Comparison of ENCODE assay signal across 17 cellular contexts in the genomic region with DNA sequence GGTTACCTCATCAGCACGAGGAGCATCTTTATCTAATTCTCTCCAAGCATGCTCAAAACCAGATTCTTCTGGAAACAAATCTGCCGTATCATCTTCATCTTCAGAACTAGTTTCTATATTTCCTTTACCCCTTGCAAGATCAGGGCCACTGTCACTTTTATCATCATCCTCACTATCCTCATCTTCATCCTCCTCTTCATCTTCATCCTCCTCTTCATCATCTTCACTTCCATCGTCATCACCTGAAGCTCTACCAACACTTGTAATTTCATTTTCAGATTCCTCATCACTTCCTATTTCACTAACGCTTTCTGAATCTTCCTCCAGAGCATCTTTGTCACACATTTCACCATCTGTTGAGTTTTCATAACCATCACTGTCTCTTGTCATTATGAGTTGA. TPM values are rescaled to one million over a fixed set of nuclear protein-coding genes. Genes with fewer than 3 reads are reported as not detected.
DNase-seq lines count a peak whose midpoint lies in the region; ATAC-seq, FAIRE-seq and TF ChIP-seq lines count a peak whose summit lies in the region.
"Had no signal": no experiment of that assay in that cellular context is flagged by ENCODE, and none has a peak within 500 bp of the region (broad histone marks: within the 10 kb centered on the region; RNA-seq: fewer than 3 reads in every experiment).

No MANE protein-coding gene starts in this region.

- no peaks in the 10 kb centered on the region for H3K27me3 Mint-ChIP-seq in activated CD4-positive, alpha-beta T cell treated with anti-CD3 and anti-CD28 coated beads, Interleukin-2, amount 10 ng/mL, durations not matched to agents 24 days and 14 days
- no peaks in the 10 kb centered on the region for H3K27me3 Mint-ChIP-seq in natural killer cell treated with Interleukin-12 subunit alpha and Interleukin-12 subunit beta and Interleukin-15 and Interleukin-18, amount 100 ng/mL, for 72 hours
- H3K27me3 Mint-ChIP-seq in natural killer cell (ENCODE audit: low read depth in 2 of 2), result no peaks in the 10 kb centered on the region
- no peaks in the 10 kb centered on the region for H3K27me3 Mint-ChIP-seq in activated T-helper 17 cell treated with anti-CD3 and anti-CD28 coated beads, Interleukin-2, amount 50 U/mL, for 72 hours
- H3K27me3 Mint-ChIP-seq: CD8-positive, alpha-beta memory T cell had no signal

- FAIRE-seq in HTR-8/SVneo (lab: Jason Lieb, UNC), result no peak

- ATAC-seq in natural killer cell treated with Interleukin-12 subunit alpha and Interleukin-12 subunit beta and Interleukin-15 and Interleukin-18, amount 100 ng/mL, for 72 hours, result no peak
- ATAC-seq in natural killer cell, result no peak
- no peak for ATAC-seq in activated T-helper 17 cell treated with anti-CD3 and anti-CD28 coated beads, Interleukin-2, amount 50 U/mL, for 72 hours (replicated peaks)

- intact Hi-C loops in activated CD4-positive, alpha-beta T cell treated with anti-CD3 and anti-CD28 coated beads, Interleukin-2, amount 10 ng/mL, durations not matched to agents 24 days and 14 days (cut with micrococcal nuclease), result no loop called here
- intact Hi-C loops in natural killer cell (cut with micrococcal nuclease), result no loop called here

- TF ChIP-seq CTCF in natural killer cell (IDR thresholded peaks at IDR 0.05), result no peak

- no peak overlapping the region for H3K4me3 Mint-ChIP-seq in activated CD4-positive, alpha-beta T cell treated with anti-CD3 and anti-CD28 coated beads, Interleukin-2, amount 10 ng/mL, durations not matched to agents 24 days and 14 days
- H3K4me3 Mint-ChIP-seq in natural killer cell treated with Interleukin-12 subunit alpha and Interleukin-12 subunit beta and Interleukin-15 and Interleukin-18, amount 100 ng/mL, for 72 hours, result peak overlapping the region; percentile 2
- H3K4me3 Mint-ChIP-seq in natural killer cell, result no peak overlapping the region
- no peak overlapping the region for H3K4me3 Mint-ChIP-seq in activated T-helper 17 cell treated with anti-CD3 and anti-CD28 coated beads, Interleukin-2, amount 50 U/mL, for 72 hours
- H3K4me3 Mint-ChIP-seq: CD8-positive, alpha-beta memory T cell had no signal

- DNase-seq in activated CD4-positive, alpha-beta T cell treated with anti-CD3 and anti-CD28 coated beads, Interleukin-2, amount 10 ng/mL, durations not matched to agents 24 days and 14 days, result peak; percentile 26
- DNase-seq in activated CD4-positive, alpha-beta T cell treated with anti-CD3 and anti-CD28 coated beads for 1 hour, result no peak
- DNase-seq in natural killer cell treated with Interleukin-12 subunit alpha and Interleukin-12 subunit beta and Interleukin-15 and Interleukin-18, amount 100 ng/mL, for 72 hours (ENCODE audit: low spot score), result no peak
- DNase-seq in natural killer cell (no peak), HTR-8/SVneo (ENCODE audit: insufficient read length, low spot score) (no peak), kidney tubule cell (ENCODE audit: low spot score) (no peak)
- DNase-seq in activated CD4-positive, CD25-positive, alpha-beta regulatory T cell (lab: John Stamatoyannopoulos, UW), result no peak
- DNase-seq: CD8-positive, alpha-beta memory T cell; DMS79; KBM-7; MV-4-11; NCI-H1694 treated with DMSO at 0.1 percent for 48 hours; NCI-H510A treated with DMSO at 0.1 percent for 48 hours; NCI-H774; OCI-M1; Right ventricle myocardium superior had no signal

- peaks cover 52% of the 10 kb centered on the region for H3K36me3 Mint-ChIP-seq in activated CD4-positive, alpha-beta T cell treated with anti-CD3 and anti-CD28 coated beads, Interleukin-2, amount 10 ng/mL, durations not matched to agents 24 days and 14 days (ENCODE audit: low read depth)
- H3K36me3 Mint-ChIP-seq in natural killer cell treated with Interleukin-12 subunit alpha and Interleukin-12 subunit beta and Interleukin-15 and Interleukin-18, amount 100 ng/mL, for 72 hours, result peaks cover 27% of the 10 kb centered on the region
- H3K36me3 Mint-ChIP-seq in natural killer cell, result peaks cover 12% of the 10 kb centered on the region
- H3K36me3 Mint-ChIP-seq in activated T-helper 17 cell treated with anti-CD3 and anti-CD28 coated beads, Interleukin-2, amount 50 U/mL, for 72 hours (ENCODE audit: low read depth), result peaks cover 93% of the 10 kb centered on the region

- H3K27ac Mint-ChIP-seq in activated CD4-positive, alpha-beta T cell treated with anti-CD3 and anti-CD28 coated beads, Interleukin-2, amount 10 ng/mL, durations not matched to agents 24 days and 14 days, result no peak overlapping the region
- H3K27ac Mint-ChIP-seq in natural killer cell treated with Interleukin-12 subunit alpha and Interleukin-12 subunit beta and Interleukin-15 and Interleukin-18, amount 100 ng/mL, for 72 hours, result peak overlapping the region in 1 of 2 donors; percentile 1
- no peak overlapping the region for H3K27ac Mint-ChIP-seq in natural killer cell
- peak overlapping the region; percentile 40 for H3K27ac Mint-ChIP-seq in activated T-helper 17 cell treated with anti-CD3 and anti-CD28 coated beads, Interleukin-2, amount 50 U/mL, for 72 hours

- peaks cover 30% of the 10 kb centered on the region for H3K4me1 Mint-ChIP-seq in activated CD4-positive, alpha-beta T cell treated with anti-CD3 and anti-CD28 coated beads, Interleukin-2, amount 10 ng/mL, durations not matched to agents 24 days and 14 days
- peaks cover 15 to 16% of the 10 kb centered on the region in 2 donors for H3K4me1 Mint-ChIP-seq in natural killer cell treated with Interleukin-12 subunit alpha and Interleukin-12 subunit beta and Interleukin-15 and Interleukin-18, amount 100 ng/mL, for 72 hours (ENCODE audit: low read depth in 2 of 2)
- peaks cover 0 to 12% of the 10 kb centered on the region in 2 donors for H3K4me1 Mint-ChIP-seq in natural killer cell
- H3K4me1 Mint-ChIP-seq in activated T-helper 17 cell treated with anti-CD3 and anti-CD28 coated beads, Interleukin-2, amount 50 U/mL, for 72 hours, result peaks cover 23% of the 10 kb centered on the region

- H3K9me3 Mint-ChIP-seq in activated CD4-positive, alpha-beta T cell treated with anti-CD3 and anti-CD28 coated beads, Interleukin-2, amount 10 ng/mL, durations not matched to agents 24 days and 14 days, result no peaks in the 10 kb centered on the region
- no peaks in the 10 kb centered on the region for H3K9me3 Mint-ChIP-seq in natural killer cell treated with Interleukin-12 subunit alpha and Interleukin-12 subunit beta and Interleukin-15 and Interleukin-18, amount 100 ng/mL, for 72 hours
- H3K9me3 Mint-ChIP-seq in natural killer cell, result no peaks in the 10 kb centered on the region
- no peaks in the 10 kb centered on the region for H3K9me3 Mint-ChIP-seq in activated T-helper 17 cell treated with anti-CD3 and anti-CD28 coated beads, Interleukin-2, amount 50 U/mL, for 72 hours
- H3K9me3 Mint-ChIP-seq: CD8-positive, alpha-beta memory T cell had no signal

RNA-seq across cellular contexts. Expression of a gene that starts 8.9 kb away (rescaled TPM):
- 32.8 and 34.5 TPM in 2 replicates for total RNA-seq in activated CD4-positive, alpha-beta T cell treated with anti-CD3 and anti-CD28 coated beads, Interleukin-2, amount 10 ng/mL, durations not matched to agents 24 days and 14 days
- 10 to 100 TPM; 18.2 to 31.7 TPM for total RNA-seq in natural killer cell treated with Interleukin-12 subunit alpha and Interleukin-12 subunit beta and Interleukin-15 and Interleukin-18, amount 100 ng/mL, for 72 hours
- 10 to 100 TPM in 2 of 3 donors, 1 to 10 TPM in 1; 8.4 to 11.1 (median 10.0) TPM for total RNA-seq in natural killer cell
- 10 to 100 TPM; 13.9 to 21.7 TPM for total RNA-seq in activated T-helper 17 cell treated with anti-CD3 and anti-CD28 coated beads, Interleukin-2, amount 50 U/mL, for 72 hours

RNA-seq across cellular contexts. Expression of a gene that starts 9.0 kb away (rescaled TPM):
- 32.3 and 32.8 TPM in 2 replicates for total RNA-seq in activated CD4-positive, alpha-beta T cell treated with anti-CD3 and anti-CD28 coated beads, Interleukin-2, amount 10 ng/mL, durations not matched to agents 24 days and 14 days
- 10 to 100 TPM; 26.9 to 44.6 TPM for total RNA-seq in natural killer cell treated with Interleukin-12 subunit alpha and Interleukin-12 subunit beta and Interleukin-15 and Interleukin-18, amount 100 ng/mL, for 72 hours
- 10 to 100 TPM; 63.4 to 75.9 (median 63.7) TPM for total RNA-seq in natural killer cell
- total RNA-seq in activated T-helper 17 cell treated with anti-CD3 and anti-CD28 coated beads, Interleukin-2, amount 50 U/mL, for 72 hours, result 10 to 100 TPM; 19.7 to 31.2 TPM
